13 cellular contexts compared by ENCODE assay signal in the genomic region with DNA sequence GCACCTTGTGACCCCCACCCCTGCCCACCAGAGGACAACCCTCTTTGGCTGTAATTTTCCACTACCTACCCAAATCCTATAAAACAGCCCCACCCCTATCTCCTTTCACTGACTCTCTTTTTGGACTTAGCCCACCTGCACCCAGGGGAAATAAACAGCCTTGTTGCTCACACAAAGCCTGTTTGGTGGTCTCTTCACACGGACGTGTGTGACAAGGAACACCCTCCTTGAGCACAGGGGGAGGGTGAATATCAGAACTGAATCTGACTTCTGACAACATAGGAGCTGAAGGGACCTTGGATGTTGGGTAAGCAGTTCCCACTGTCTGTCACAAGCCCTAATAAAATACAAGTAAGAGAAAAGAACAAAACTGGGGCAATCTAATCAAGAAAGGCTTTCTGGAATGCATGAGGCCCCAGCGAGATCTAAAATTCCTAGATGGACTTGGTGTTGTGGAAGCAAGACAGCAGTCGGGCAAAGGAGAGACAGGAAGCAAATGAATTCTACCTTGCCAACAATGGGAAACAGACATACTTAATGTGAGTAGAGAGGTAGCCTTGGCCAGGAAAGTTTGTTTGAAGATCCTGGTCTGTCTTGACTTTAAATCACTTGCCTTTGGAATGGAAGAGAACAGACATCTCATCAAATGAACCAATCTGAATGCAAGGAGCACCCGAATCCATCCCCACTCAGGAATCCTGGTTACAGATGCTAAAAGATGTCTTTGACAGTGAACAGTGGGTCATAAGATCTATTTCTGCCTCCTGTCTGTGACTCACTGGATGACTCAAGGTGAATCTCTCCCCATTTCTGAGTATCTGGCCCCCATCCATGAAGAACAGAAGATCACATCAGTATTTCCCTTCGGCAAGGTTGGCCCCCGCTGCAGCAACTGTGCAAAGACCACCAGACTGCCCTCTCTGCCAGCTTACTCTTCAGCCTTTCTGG. TPM values are rescaled to one million over a fixed set of nuclear protein-coding genes. Genes with fewer than 3 reads are reported as not detected.
DNase-seq lines count a peak whose midpoint lies in the region; ATAC-seq and TF ChIP-seq lines count a peak whose summit lies in the region.
"Had no signal": no experiment of that assay in that cellular context is flagged by ENCODE, and none has a peak within 500 bp of the region (broad histone marks: within the 10 kb centered on the region; RNA-seq: fewer than 3 reads in every experiment).

No MANE protein-coding gene starts in this region.

- H3K27ac ChIP-seq in HUES6 (ENCODE audit: low read depth, low read length) = peak overlapping the region; percentile 82

- TF ChIP-seq CTCF in AG10803 (conservative IDR thresholded peaks at IDR 0.05; ENCODE audit: low read length) = no peak
- TF ChIP-seq CTCF in cardiac fibroblast (IDR thresholded peaks at IDR 0.05; ENCODE audit: low read depth, low read length) = no peak

- peak overlapping the region; percentile 96 for H3K9ac ChIP-seq in HUES6 (ENCODE audit: low read length)

- peaks cover 54% of the 10 kb centered on the region for H3K4me1 ChIP-seq in HUES6 (ENCODE audit: control insufficient read depth, insufficient read depth, low read length)

- DNase-seq in AG10803 (ENCODE audit: low read depth) (peak; percentile 72), cardiac fibroblast (ENCODE audit: low read depth in 2 of 2) (peak; percentile 28 to 80), kidney glomerular epithelial cell (lab: John Stamatoyannopoulos, UW) (peak; percentile 50), NCI-H2107 treated with DMSO at 0.1 percent for 48 hours (lab: John Stamatoyannopoulos, UW; ENCODE audit: unreplicated experiment) (no peak), cerebellum (ENCODE audit: low spot score) (no peak), NCI-H748 (lab: John Stamatoyannopoulos, UW; ENCODE audit: unreplicated experiment) (no peak)
- DNase-seq: CD4-positive, alpha-beta T cell; central memory CD4-positive, alpha-beta T cell; stimulated activated naive CD4-positive, alpha-beta T cell treated with Interleukin-2 at 50 U/mL for 16 hours; T-helper 1 cell had no signal

- no peaks in the 10 kb centered on the region for H3K27me3 ChIP-seq in HUES6 (ENCODE audit: control insufficient read depth, insufficient read depth, low read length)

- ATAC-seq in HG02938 (IDR thresholded peaks at IDR 0.05; ENCODE audit: unreplicated experiment) = no peak
- ATAC-seq: naive thymus-derived CD8-positive, alpha-beta T cell had no signal

- H3K9me3 ChIP-seq in HUES6 (ENCODE audit: control insufficient read depth, insufficient read depth, low read depth, low read length) = peaks cover 7% of the 10 kb centered on the region; the same call in 1 of the 2 replicates

- peaks cover 3% of the 10 kb centered on the region; the same call in 1 of the 2 replicates for H3K36me3 ChIP-seq in HUES6 (ENCODE audit: control insufficient read depth, insufficient read depth, low read length)

- H3K4me3 ChIP-seq in AG10803 (ENCODE audit: low read length) = no peak overlapping the region
- peak overlapping the region; percentile 58 for H3K4me3 ChIP-seq in HUES6 (ENCODE audit: low read depth, low read length)
- no peak overlapping the region for H3K4me3 ChIP-seq in cardiac fibroblast (replicated peaks in 1 of 2; ENCODE audit: low read depth in 2 of 2, low read length in 2 of 2)

RNA-seq across cellular contexts. Expression of a gene that starts 53.3 kb away (rescaled TPM):
- total RNA-seq in cerebellum = 26.4 TPM

Comparison
In these comparisons a context has a peak if more than half of its experiments do, and no peak if none do; other contexts are left out.
1. DNase-seq: peak in AG10803 (single experiment), cardiac fibroblast (2 of 2) and kidney glomerular epithelial cell (single experiment); none in NCI-H2107 treated with DMSO at 0.1 percent for 48 hours (single experiment), cerebellum (single experiment) and NCI-H748 (single experiment).